ENCODE assay signal across 21 cellular contexts in the genomic region with DNA sequence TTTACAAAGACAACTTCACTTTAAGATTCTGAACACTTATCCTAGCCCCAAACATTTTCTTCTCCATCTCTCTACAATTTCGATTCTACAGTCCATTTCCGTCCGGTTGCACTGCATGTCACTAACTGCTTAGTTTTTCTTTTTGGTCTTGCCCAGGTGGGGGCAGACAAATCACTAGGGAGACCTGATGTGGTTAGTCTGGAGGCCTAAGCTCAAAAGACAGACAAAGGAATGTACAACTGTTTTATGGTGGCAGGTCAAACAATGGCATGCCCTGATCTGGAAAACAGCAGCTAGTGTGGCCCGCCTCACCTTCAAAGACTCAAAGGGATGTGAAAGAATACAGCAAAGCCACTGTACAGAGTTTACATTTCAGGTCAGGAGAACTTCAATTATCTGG. TPM values are rescaled to one million over a fixed set of nuclear protein-coding genes. Genes with fewer than 3 reads are reported as not detected.
DNase-seq lines count a peak whose midpoint lies in the region; ATAC-seq lines count a peak whose summit lies in the region.
"Had no signal": no experiment of that assay in that cellular context is flagged by ENCODE, and none has a peak within 500 bp of the region (broad histone marks: within the 10 kb centered on the region; RNA-seq: fewer than 3 reads in every experiment).

No MANE protein-coding gene starts in this region.

- no peak for ATAC-seq in stimulated activated naive CD8-positive, alpha-beta T cell treated with anti-CD3 and anti-CD28 coated beads, Interleukin-15, Interleukin-2, amounts not matched to agents 100 U/mL and 50 U/mL, for 24 hours
- no peak for ATAC-seq in GM21381 (IDR thresholded peaks at IDR 0.05; ENCODE audit: unreplicated experiment)
- ATAC-seq: Right ventricle myocardium inferior had no signal

- H3K27me3 Mint-ChIP-seq in stimulated activated naive CD8-positive, alpha-beta T cell treated with anti-CD3 and anti-CD28 coated beads, Interleukin-15, Interleukin-2, amounts not matched to agents 100 ng/mL and 50 ng/mL, for 24 hours = no peaks in the 10 kb centered on the region
- H3K27me3 Mint-ChIP-seq in activated CD4-positive, alpha-beta memory T cell treated with anti-CD3 and anti-CD28 coated beads for 36 hours = no peaks in the 10 kb centered on the region
- H3K27me3 Mint-ChIP-seq: IgD-negative memory B cell had no signal

- peaks cover 67% of the 10 kb centered on the region for H3K4me1 Mint-ChIP-seq in stimulated activated naive CD8-positive, alpha-beta T cell treated with anti-CD3 and anti-CD28 coated beads, Interleukin-15, Interleukin-2, amounts not matched to agents 100 ng/mL and 50 ng/mL, for 24 hours (ENCODE audit: low read depth)
- H3K4me1 Mint-ChIP-seq in activated CD4-positive, alpha-beta memory T cell treated with anti-CD3 and anti-CD28 coated beads for 36 hours (ENCODE audit: low read depth) = peaks cover 70% of the 10 kb centered on the region

- no peaks in the 10 kb centered on the region for H3K9me3 Mint-ChIP-seq in stimulated activated naive CD8-positive, alpha-beta T cell treated with anti-CD3 and anti-CD28 coated beads, Interleukin-15, Interleukin-2, amounts not matched to agents 100 ng/mL and 50 ng/mL, for 24 hours
- no peaks in the 10 kb centered on the region for H3K9me3 Mint-ChIP-seq in activated CD4-positive, alpha-beta memory T cell treated with anti-CD3 and anti-CD28 coated beads for 36 hours
- H3K9me3 Mint-ChIP-seq: IgD-negative memory B cell, nephron had no signal

- H3K36me3 Mint-ChIP-seq in stimulated activated naive CD8-positive, alpha-beta T cell treated with anti-CD3 and anti-CD28 coated beads, Interleukin-15, Interleukin-2, amounts not matched to agents 100 ng/mL and 50 ng/mL, for 24 hours (ENCODE audit: low read depth) = peaks cover 82% of the 10 kb centered on the region
- H3K36me3 Mint-ChIP-seq in activated CD4-positive, alpha-beta memory T cell treated with anti-CD3 and anti-CD28 coated beads for 36 hours = peaks cover 58% of the 10 kb centered on the region

- intact Hi-C loops in activated CD4-positive, alpha-beta memory T cell treated with anti-CD3 and anti-CD28 coated beads for 36 hours (cut with micrococcal nuclease) = no loop called here

- CTCF ChIA-PET in activated CD4-positive, alpha-beta memory T cell treated with anti-CD3 and anti-CD28 coated beads for 36 hours (lab: Charles Lee) = interaction anchor here (3.7 to 9.5 kb wide), 2 partner anchors 21 to 45 kb away, joined by 60 to 92 read pairs; no protein-coding TSS in a partner anchor

- H3K27ac Mint-ChIP-seq in stimulated activated naive CD8-positive, alpha-beta T cell treated with anti-CD3 and anti-CD28 coated beads, Interleukin-15, Interleukin-2, amounts not matched to agents 100 ng/mL and 50 ng/mL, for 24 hours = peak overlapping the region; percentile 41
- H3K27ac Mint-ChIP-seq in activated CD4-positive, alpha-beta memory T cell treated with anti-CD3 and anti-CD28 coated beads for 36 hours = peak overlapping the region; percentile 59
- H3K27ac Mint-ChIP-seq: nephron had no signal

- POLR2A ChIA-PET in activated CD4-positive, alpha-beta memory T cell treated with anti-CD3 and anti-CD28 coated beads for 36 hours (lab: Charles Lee) = interaction anchor here (1.1 kb wide), 1 partner anchor 22 kb away, joined by 3 read pairs; no protein-coding TSS in a partner anchor

- DNase-seq in stimulated activated naive CD8-positive, alpha-beta T cell treated with anti-CD3 and anti-CD28 coated beads, Interleukin-15, Interleukin-2, amounts not matched to agents 100 U/mL and 50 U/mL, for 24 hours = no peak
- no peak for DNase-seq in activated CD4-positive, alpha-beta memory T cell treated with anti-CD3 and anti-CD28 coated beads for 36 hours
- DNase-seq in islet precursor cell = peak; percentile 89
- DNase-seq in GM03348 (ENCODE audit: low spot score) = no peak
- DNase-seq in NCI-H146 (lab: John Stamatoyannopoulos, UW) = no peak
- DNase-seq in mesenteric fat pad (ENCODE audit: low spot score) = no peak
- DNase-seq: activated CD4-positive, alpha-beta T cell treated with anti-CD3 and anti-CD28 coated beads, Interleukin-2, amount 50 U/mL, for 1 hour; activated gamma-delta T cell treated with Interleukin-2 at 50 U/mL for 16 hours; AML-193; hippocampal formation; NCI-H1092; NCI-H2171; NK-92 treated with Interleukin-12 subunit alpha and Interleukin-12 subunit beta, amount 100 ng/mL, for 24 hours had no signal

- peak overlapping the region; percentile 99 for H3K4me3 Mint-ChIP-seq in stimulated activated naive CD8-positive, alpha-beta T cell treated with anti-CD3 and anti-CD28 coated beads, Interleukin-15, Interleukin-2, amounts not matched to agents 100 ng/mL and 50 ng/mL, for 24 hours
- peak overlapping the region; percentile 6 for H3K4me3 Mint-ChIP-seq in activated CD4-positive, alpha-beta memory T cell treated with anti-CD3 and anti-CD28 coated beads for 36 hours

RNA-seq across cellular contexts. Expression of gene ETV3, which starts 3.8 kb away (rescaled TPM):
- 10 to 100 TPM; 30.9 to 32.4 TPM for total RNA-seq in activated CD4-positive, alpha-beta memory T cell treated with anti-CD3 and anti-CD28 coated beads for 36 hours
- 37.2 TPM for total RNA-seq in mesenteric fat pad

RNA-seq across cellular contexts. Expression of gene ETV3L, which starts 34.8 kb away (rescaled TPM):
- total RNA-seq in activated CD4-positive, alpha-beta memory T cell treated with anti-CD3 and anti-CD28 coated beads for 36 hours = not detected
- not detected for total RNA-seq in mesenteric fat pad
- total RNA-seq: bronchial epithelial cell, renal cortical epithelial cell, Right ventricle myocardium inferior, suprapubic skin had no signal
